In the genomic region with DNA sequence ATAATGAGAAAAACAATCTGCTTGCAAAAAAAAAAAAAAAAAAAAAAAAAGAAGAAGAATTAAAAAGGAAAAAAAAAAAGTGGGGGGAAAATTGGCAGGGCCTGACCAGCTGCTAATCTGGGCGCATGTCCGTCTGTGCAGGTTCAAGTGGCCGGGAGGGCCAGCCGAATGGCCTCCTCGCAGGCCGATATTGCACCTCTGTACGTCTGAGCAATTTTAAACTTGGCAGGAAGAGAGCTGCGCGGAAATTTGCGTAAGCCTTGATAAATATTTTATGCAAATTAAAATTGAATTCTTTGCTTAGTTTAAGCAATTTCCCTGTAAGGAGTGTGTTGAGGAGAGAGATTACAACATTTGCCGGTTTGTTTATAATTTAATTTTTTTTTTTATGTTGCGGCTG, we compare ENCODE assay signal across 30 cellular contexts.
DNase-seq lines count a peak whose midpoint lies in the region; ATAC-seq and TF ChIP-seq lines count a peak whose summit lies in the region.
"Had no signal": no experiment of that assay in that cellular context is flagged by ENCODE, and none has a peak within 500 bp of the region (broad histone marks: within the 10 kb centered on the region; RNA-seq: fewer than 3 reads in every experiment).

No MANE protein-coding gene starts in this region.

- no peak for DNase-seq in stimulated activated naive CD8-positive, alpha-beta T cell treated with anti-CD3 and anti-CD28 coated beads, Interleukin-15, amount 100 ng/mL, for 72 hours
- DNase-seq in stimulated activated naive CD8-positive, alpha-beta T cell treated with anti-CD3 and anti-CD28 coated beads, Interleukin-15, Interleukin-2, amounts not matched to agents 100 U/mL and 50 U/mL, for 24 hours, result no peak
- DNase-seq in NCI-H2196 treated with DMSO at 0.1 percent for 48 hours (lab: John Stamatoyannopoulos, UW; ENCODE audit: unreplicated experiment) (peak; percentile 53), HUDEP-2 (lab: John Stamatoyannopoulos, UW; ENCODE audit: unreplicated experiment in 76 of 76) (no peak), HuH-7 (ENCODE audit: low spot score) (no peak)
- DNase-seq: ACHN; activated CD4-positive, alpha-beta T cell treated with anti-CD3 and anti-CD28 coated beads, Interleukin-2, amount 10 ng/mL, durations not matched to agents 24 days and 14 days; activated CD8-positive, alpha-beta memory T cell treated with anti-CD3 and anti-CD28 coated beads for 24 hours; activated T-cell treated with anti-CD3 and anti-CD28 coated beads for 4 hours; anterior cingulate cortex; CD8-positive, alpha-beta memory T cell; effector CD4-positive, alpha-beta T cell; EL; HFFc6; left colon; NCI-H510A treated with DMSO at 0.1 percent for 48 hours; stimulated activated CD4-positive, alpha-beta T cell treated with anti-CD3 and anti-CD28 coated beads, Interleukin-1b, Interleukin-23, amount 100 ng/mL, for 48 hours; stimulated activated naive CD4-positive, alpha-beta T cell treated with Interleukin-2 at 50 U/mL for 16 hours; uterus had no signal

- no peak for TF ChIP-seq CTCF in gastroesophageal sphincter (IDR thresholded peaks at IDR 0.05)

- peaks cover 70% of the 10 kb centered on the region for H3K27me3 Mint-ChIP-seq in stimulated activated naive CD8-positive, alpha-beta T cell treated with anti-CD3 and anti-CD28 coated beads, Interleukin-15, amount 100 ng/mL, for 72 hours
- H3K27me3 Mint-ChIP-seq: activated CD4-positive, alpha-beta T cell treated with anti-CD3 and anti-CD28 coated beads, Interleukin-2, amount 10 ng/mL, durations not matched to agents 24 days and 14 days had no signal

- H3K4me1 Mint-ChIP-seq in stimulated activated naive CD8-positive, alpha-beta T cell treated with anti-CD3 and anti-CD28 coated beads, Interleukin-15, amount 100 ng/mL, for 72 hours, result no peaks in the 10 kb centered on the region
- H3K4me1 Mint-ChIP-seq: activated CD4-positive, alpha-beta T cell treated with anti-CD3 and anti-CD28 coated beads, Interleukin-2, amount 10 ng/mL, durations not matched to agents 24 days and 14 days; B cell; CD8-positive, alpha-beta memory T cell had no signal

- H3K9me3 ChIP-seq in gastroesophageal sphincter, result no peaks in the 10 kb centered on the region
- H3K9me3 ChIP-seq: right atrium auricular region, SJSA1, thoracic aorta, uterus had no signal

- H3K27me3 ChIP-seq in gastroesophageal sphincter, result peaks cover 19% of the 10 kb centered on the region
- H3K27me3 ChIP-seq: right atrium auricular region, uterus had no signal

- peak overlapping the region; percentile 28 to 45 for H3K27ac Mint-ChIP-seq in stimulated activated naive CD8-positive, alpha-beta T cell treated with anti-CD3 and anti-CD28 coated beads, Interleukin-15, amount 100 ng/mL, for 72 hours
- H3K27ac Mint-ChIP-seq: activated CD4-positive, alpha-beta T cell treated with anti-CD3 and anti-CD28 coated beads, Interleukin-2, amount 10 ng/mL, durations not matched to agents 24 days and 14 days; activated naive CD8-positive, alpha-beta T cell; activated T-helper 2 cell treated with anti-CD3 and anti-CD28 coated beads, Interferon-gamma antibody, Interleukin-2, Interleukin-4, amounts not matched to agents 10 μg/mL and 5 μg/mL and 100 μg/mL, durations not matched to agents 14 hours and 24 hours and 36 hours; B cell; CD8-positive, alpha-beta memory T cell; HFFc6; WTC11 had no signal

- no peaks in the 10 kb centered on the region for H3K9me3 Mint-ChIP-seq in stimulated activated naive CD8-positive, alpha-beta T cell treated with anti-CD3 and anti-CD28 coated beads, Interleukin-15, amount 100 ng/mL, for 72 hours
- H3K9me3 Mint-ChIP-seq: activated CD4-positive, alpha-beta T cell treated with anti-CD3 and anti-CD28 coated beads, Interleukin-2, amount 10 ng/mL, durations not matched to agents 24 days and 14 days; activated T-helper 2 cell treated with anti-CD3 and anti-CD28 coated beads, Interferon-gamma antibody, Interleukin-2, Interleukin-4, amounts not matched to agents 10 μg/mL and 5 μg/mL and 100 μg/mL, durations not matched to agents 14 hours and 24 hours and 36 hours; CD8-positive, alpha-beta memory T cell; HFFc6; WTC11 had no signal

- no peaks in the 10 kb centered on the region for H3K36me3 ChIP-seq in gastroesophageal sphincter
- H3K36me3 ChIP-seq: right atrium auricular region, SJSA1, thoracic aorta, uterus had no signal

- TF ChIP-seq POLR2A in gastroesophageal sphincter (IDR thresholded peaks at IDR 0.05), result no peak

- H3K27ac ChIP-seq in gastroesophageal sphincter, result no peak overlapping the region
- H3K27ac ChIP-seq: parathyroid adenoma, right atrium auricular region, SJSA1, thoracic aorta, uterus had no signal

- H3K4me1 ChIP-seq in gastroesophageal sphincter, result peaks cover 0 to 14% (median 0%) of the 10 kb centered on the region in 3 donors
- H3K4me1 ChIP-seq: parathyroid adenoma, right atrium auricular region, SJSA1, uterus had no signal

- 26 to 38% methylated on average over 10 to 12 of the region's 12 CpGs for WGBS in gastroesophageal sphincter (ENCODE audit: low coverage in 1 of 2), 2 donors

- H3K4me3 Mint-ChIP-seq in stimulated activated naive CD8-positive, alpha-beta T cell treated with anti-CD3 and anti-CD28 coated beads, Interleukin-15, amount 100 ng/mL, for 72 hours, result no peak overlapping the region
- H3K4me3 Mint-ChIP-seq: activated CD4-positive, alpha-beta T cell treated with anti-CD3 and anti-CD28 coated beads, Interleukin-2, amount 10 ng/mL, durations not matched to agents 24 days and 14 days; activated naive CD8-positive, alpha-beta T cell; B cell; CD8-positive, alpha-beta memory T cell; HFFc6; WTC11 had no signal

- ATAC-seq in stimulated activated naive CD8-positive, alpha-beta T cell treated with anti-CD3 and anti-CD28 coated beads, Interleukin-15, amount 100 ng/mL, for 72 hours, result no peak
- no peak for ATAC-seq in stimulated activated naive CD8-positive, alpha-beta T cell treated with anti-CD3 and anti-CD28 coated beads, Interleukin-15, Interleukin-2, amounts not matched to agents 100 U/mL and 50 U/mL, for 24 hours
- peak; percentile 35 for ATAC-seq in gastroesophageal sphincter
- ATAC-seq in HG03095 (IDR thresholded peaks at IDR 0.05; ENCODE audit: unreplicated experiment), result no peak
- ATAC-seq: left colon, WTC11 had no signal

- TF ChIP-seq EP300 in gastroesophageal sphincter (IDR thresholded peaks at IDR 0.05), result no peak

- H3K4me3 ChIP-seq in gastroesophageal sphincter, result no peak overlapping the region
- H3K4me3 ChIP-seq: right atrium auricular region, SJSA1, smooth muscle cell, thoracic aorta, uterus had no signal
